In genomic region chr1:117512728-117513321, GRCh38 we compare ENCODE assay signal across 1 cellular context.
TF ChIP-seq lines count a peak whose summit lies in the region.

No MANE protein-coding gene starts in this region.

TF ChIP-seq in H1, 55 proteins besides CTCF, POLR2A, EP300 and RAD21 (continued from another document):
- TF ChIP-seq CHD7 (IDR thresholded peaks at IDR 0.05; ENCODE audit: insufficient replicate concordance, low read length) (no peak), TCF12 (IDR thresholded peaks at IDR 0.05; ENCODE audit: low read depth, low read length) (no peak), SIX5 (IDR thresholded peaks at IDR 0.05; ENCODE audit: low read depth, low read length) (no peak), SAP30 (IDR thresholded peaks at IDR 0.05; ENCODE audit: insufficient read depth, insufficient replicate concordance, low read length) (no peak), CBX8 (IDR thresholded peaks at IDR 0.05; ENCODE audit: borderline replicate concordance, low read depth, low read length) (no peak), HDAC2 (IDR thresholded peaks at IDR 0.05; ENCODE audit: borderline replicate concordance in 1 of 2, low read depth in 2 of 2, low read length in 2 of 2) (no peak), RFX5 (IDR thresholded peaks at IDR 0.05; ENCODE audit: borderline replicate concordance, low read depth, low read length) (no peak), E2F6 (IDR thresholded peaks at IDR 0.05) (no peak), RBBP5 (IDR thresholded peaks at IDR 0.05; ENCODE audit: borderline replicate concordance, low read depth, low read length) (no peak), CEBPB (IDR thresholded peaks at IDR 0.05; ENCODE audit: low read depth, low read length) (no peak), NRF1 (IDR thresholded peaks at IDR 0.05; ENCODE audit: low read depth, low read length) (no peak)
